Comparison of ENCODE assay signal across 14 cellular contexts in the genomic region with DNA sequence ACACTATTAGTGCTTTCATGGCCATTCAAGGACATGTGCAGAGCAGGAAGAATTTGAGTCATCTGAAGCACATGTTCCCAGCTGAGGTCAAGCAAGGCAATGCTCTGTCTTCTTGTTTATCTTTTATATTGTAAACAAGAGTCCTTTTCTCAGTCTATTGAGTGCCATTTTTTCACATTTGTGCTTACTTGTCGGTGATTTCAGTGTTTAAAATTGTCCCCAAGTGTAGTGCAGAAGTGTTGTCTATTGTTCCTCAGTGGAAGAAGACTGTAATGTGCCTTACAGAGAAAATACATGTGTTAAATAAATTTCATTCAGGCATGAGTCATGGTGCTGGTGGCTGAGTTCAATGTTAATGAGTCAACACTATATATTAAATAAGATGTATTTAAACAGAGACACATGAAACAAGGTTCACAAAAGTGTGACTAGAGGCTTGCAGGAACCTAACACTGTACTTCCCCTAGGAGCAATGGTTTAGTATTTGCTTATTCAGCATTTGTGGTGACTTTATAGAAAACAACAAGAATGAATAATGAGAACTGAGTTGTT.
DNase-seq lines count a peak whose midpoint lies in the region; ATAC-seq, FAIRE-seq and TF ChIP-seq lines count a peak whose summit lies in the region.
"Had no signal": no experiment of that assay in that cellular context is flagged by ENCODE, and none has a peak within 500 bp of the region (broad histone marks: within the 10 kb centered on the region; RNA-seq: fewer than 3 reads in every experiment).

No MANE protein-coding gene starts in this region.

- no peaks in the 10 kb centered on the region for H3K9me1 ChIP-seq in keratinocyte (ENCODE audit: control insufficient read depth, extremely low read depth, insufficient read depth, low read length)

- H3K4me3 ChIP-seq in A549 (no peak overlapping the region), KMS-11 (IDR thresholded peaks at IDR 0.05; ENCODE audit: insufficient read depth, low read depth, low read length) (no peak overlapping the region), astrocyte of the spinal cord (ENCODE audit: low read depth, low read length) (no peak overlapping the region), keratinocyte (ENCODE audit: control insufficient read depth in 2 of 3, extremely low read depth in 1 of 3, insufficient read depth in 2 of 3, low read depth in 1 of 3, low read length in 3 of 3) (no peak overlapping the region)
- H3K4me3 ChIP-seq: left ventricle myocardium inferior, upper lobe of left lung had no signal

- H3K4me2 ChIP-seq in A549: peak overlapping the region; percentile 27
- H3K4me2 ChIP-seq in KMS-11: peak overlapping the region; percentile 69
- peak overlapping the region; percentile 24 for H3K4me2 ChIP-seq in keratinocyte (ENCODE audit: control insufficient read depth, extremely low read depth, insufficient read depth, low read depth, low read length)

- H4K20me1 ChIP-seq in KMS-11 (ENCODE audit: insufficient read depth): no peaks in the 10 kb centered on the region
- H4K20me1 ChIP-seq in keratinocyte (ENCODE audit: control insufficient read depth, extremely low read depth, insufficient read depth, low read length): no peaks in the 10 kb centered on the region

- H2AFZ ChIP-seq in KMS-11 (ENCODE audit: low read depth) (peak overlapping the region; percentile 5), keratinocyte (ENCODE audit: control insufficient read depth, low read length) (no peak overlapping the region)

- H3K27me3 ChIP-seq in KMS-11 (ENCODE audit: insufficient read depth, low read depth) (no peaks in the 10 kb centered on the region), keratinocyte (ENCODE audit: control insufficient read depth, extremely low read depth, insufficient read depth, low read length) (no peaks in the 10 kb centered on the region)
- H3K27me3 ChIP-seq: upper lobe of left lung had no signal

- 22% methylated on average over 1 of the region's 1 CpG for WGBS in A549 (ENCODE audit: missing lambda C conversion rate)

- ATAC-seq in A549: no peak
- ATAC-seq: activated CD8-positive, alpha-beta T cell treated with anti-CD3 and anti-CD28 coated beads, Interleukin-2, amount 10 ng/mL, durations not matched to agents 7 days and 5 days had no signal

- H3K36me3 ChIP-seq in KMS-11 (ENCODE audit: insufficient read depth) (no peaks in the 10 kb centered on the region), keratinocyte (ENCODE audit: control insufficient read depth in 2 of 2, extremely low read depth in 1 of 2, insufficient read depth in 2 of 2, low read length in 2 of 2) (no peaks in the 10 kb centered on the region)
- H3K36me3 ChIP-seq: left ventricle myocardium inferior, upper lobe of left lung had no signal

- in situ Hi-C loops in astrocyte of the spinal cord (cut with HindIII; ENCODE audit: low sequenced_read_pairs): loop anchor here (25.0 kb wide), 1 partner anchor 192 kb away; no protein-coding TSS in a partner anchor

- TF ChIP-seq EP300 in A549 (IDR thresholded peaks at IDR 0.05): no peak

- FAIRE-seq in A549 (lab: Jason Lieb, UNC): no peak
- peak; percentile 65 for FAIRE-seq in keratinocyte (lab: Jason Lieb, UNC)

- no peak overlapping the region for H3K9ac ChIP-seq in KMS-11
- H3K9ac ChIP-seq in keratinocyte (ENCODE audit: control insufficient read depth, extremely low read depth, insufficient read depth, low read length): no peak overlapping the region

- no peak for TF ChIP-seq RAD21 in A549 (conservative IDR thresholded peaks at IDR 0.05 in 1 of 2, IDR thresholded peaks at IDR 0.05 in 1 of 2)

- TF ChIP-seq CTCF in A549 (IDR thresholded peaks at IDR 0.05) (no peak), KMS-11 (conservative IDR thresholded peaks at IDR 0.05; ENCODE audit: low read depth, low read length) (no peak), astrocyte of the spinal cord (IDR thresholded peaks at IDR 0.05; ENCODE audit: low read depth, low read length) (no peak), keratinocyte (optimal IDR thresholded peaks at IDR 0.05 in 1 of 3, IDR thresholded peaks at IDR 0.05 in 1 of 3, conservative IDR thresholded peaks at IDR 0.05 in 1 of 3; ENCODE audit: extremely low read depth in 1 of 3, insufficient read depth in 2 of 3, low read length in 3 of 3) (no peak)

- POLR2A ChIA-PET in A549 (lab: Yijun Ruan, JAX): no interaction called here

- H3K9me3 ChIP-seq in A549 (peaks cover 9% of the 10 kb centered on the region; the same call in 1 of the 3 replicates), keratinocyte (ENCODE audit: control insufficient read depth, low read depth, low read length) (no peaks in the 10 kb centered on the region)
- H3K9me3 ChIP-seq: left ventricle myocardium inferior, upper lobe of left lung had no signal

- dilution Hi-C loops in keratinocyte (cut with MboI; ENCODE audit: extremely low pct_ligation_motif_present, low sequenced_read_pairs): no loop called here

- DNase-seq in A549 (ENCODE audit: low read depth in 1 of 2, low spot score in 1 of 2): peak in 1 of 2 experiments; percentile 40
- peak; percentile 86 for DNase-seq in astrocyte of the spinal cord (ENCODE audit: low read depth, low spot score)
- DNase-seq in keratinocyte (ENCODE audit: low read depth, low spot score): peak; percentile 71
- no peak for DNase-seq in cerebellar nuclear complex (lab: John Stamatoyannopoulos, UW)
- no peak for DNase-seq in NCI-H1092 (lab: John Stamatoyannopoulos, UW)
- no peak for DNase-seq in NCI-H1417 treated with DMSO at 0.1 percent for 48 hours (lab: John Stamatoyannopoulos, UW)
- DNase-seq in NCI-H1048 (lab: John Stamatoyannopoulos, UW): no peak
- DNase-seq: activated CD8-positive, alpha-beta T cell treated with anti-CD3 and anti-CD28 coated beads, Interleukin-2, amount 10 ng/mL, durations not matched to agents 7 days and 5 days; GF-D8; left ventricle myocardium inferior; NCI-H2227 treated with DMSO at 0.1 percent for 48 hours; posterior cingulate gyrus; upper lobe of left lung had no signal

- peaks cover 45% of the 10 kb centered on the region for H3K4me1 ChIP-seq in A549
- peaks cover 52% of the 10 kb centered on the region for H3K4me1 ChIP-seq in KMS-11 (ENCODE audit: low read depth, poor library complexity, severe bottlenecking)
- H3K4me1 ChIP-seq in keratinocyte (ENCODE audit: control insufficient read depth, extremely low read depth, insufficient read depth, low read length): peaks cover 33% of the 10 kb centered on the region
- H3K4me1 ChIP-seq: left ventricle myocardium inferior, upper lobe of left lung had no signal

- TF ChIP-seq POLR2A in A549 (IDR thresholded peaks at IDR 0.05; ENCODE audit: low read length): no peak

- H3K79me2 ChIP-seq in KMS-11 (ENCODE audit: insufficient read depth, low read depth) (no peaks in the 10 kb centered on the region), keratinocyte (ENCODE audit: control insufficient read depth, insufficient read depth, low read length) (no peaks in the 10 kb centered on the region)

- H3K27ac ChIP-seq in A549 (peak overlapping the region; percentile 11 to 35; a peak in 3 of 6 replicates), KMS-11 (peak overlapping the region; percentile 42; the same call in 1 of the 2 replicates), keratinocyte (ENCODE audit: control insufficient read depth, insufficient read depth, low read length) (peak overlapping the region; percentile 62)
- H3K27ac ChIP-seq: left ventricle myocardium inferior, upper lobe of left lung had no signal

- CTCF ChIA-PET in A549 (lab: Yijun Ruan, JAX): interaction anchor here (1.2 kb wide), 1 partner anchor 11 kb away, joined by 4 read pairs; no protein-coding TSS in a partner anchor

TF ChIP-seq in A549, 52 proteins besides CTCF, POLR2A, EP300 and RAD21:
- TF ChIP-seq FOSL2 (IDR thresholded peaks at IDR 0.05) (no peak), FOSL2 (CRISPR knock-in tag; IDR thresholded peaks at IDR 0.05) (peak; percentile 50), MAFK (IDR thresholded peaks at IDR 0.05; ENCODE audit: partially characterized antibody) (peak; percentile 97), ESRRA (IDR thresholded peaks at IDR 0.05; ENCODE audit: borderline replicate concordance, low read length) (no peak)
- TF ChIP-seq, protein P1, sequence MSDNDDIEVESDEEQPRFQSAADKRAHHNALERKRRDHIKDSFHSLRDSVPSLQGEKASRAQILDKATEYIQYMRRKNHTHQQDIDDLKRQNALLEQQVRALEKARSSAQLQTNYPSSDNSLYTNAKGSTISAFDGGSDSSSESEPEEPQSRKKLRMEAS (IDR thresholded peaks at IDR 0.05): peak; percentile 40; the same call in 1 of the 2 replicates

Comparison
In these comparisons a context has a peak if more than half of its experiments do, and no peak if none do; other contexts are left out.
1. DNase-seq: peak in astrocyte of the spinal cord (single experiment) and keratinocyte (single experiment); none in cerebellar nuclear complex (0 of 2), NCI-H1092 (single experiment), NCI-H1417 treated with DMSO at 0.1 percent for 48 hours (single experiment) and NCI-H1048 (single experiment).
2. Peak in every context shown above with its lines, with median percentiles within 50 percentile points of each other: H3K27ac ChIP-seq and H3K4me2 ChIP-seq.